1 cellular context compared by ENCODE assay signal in the genomic region with DNA sequence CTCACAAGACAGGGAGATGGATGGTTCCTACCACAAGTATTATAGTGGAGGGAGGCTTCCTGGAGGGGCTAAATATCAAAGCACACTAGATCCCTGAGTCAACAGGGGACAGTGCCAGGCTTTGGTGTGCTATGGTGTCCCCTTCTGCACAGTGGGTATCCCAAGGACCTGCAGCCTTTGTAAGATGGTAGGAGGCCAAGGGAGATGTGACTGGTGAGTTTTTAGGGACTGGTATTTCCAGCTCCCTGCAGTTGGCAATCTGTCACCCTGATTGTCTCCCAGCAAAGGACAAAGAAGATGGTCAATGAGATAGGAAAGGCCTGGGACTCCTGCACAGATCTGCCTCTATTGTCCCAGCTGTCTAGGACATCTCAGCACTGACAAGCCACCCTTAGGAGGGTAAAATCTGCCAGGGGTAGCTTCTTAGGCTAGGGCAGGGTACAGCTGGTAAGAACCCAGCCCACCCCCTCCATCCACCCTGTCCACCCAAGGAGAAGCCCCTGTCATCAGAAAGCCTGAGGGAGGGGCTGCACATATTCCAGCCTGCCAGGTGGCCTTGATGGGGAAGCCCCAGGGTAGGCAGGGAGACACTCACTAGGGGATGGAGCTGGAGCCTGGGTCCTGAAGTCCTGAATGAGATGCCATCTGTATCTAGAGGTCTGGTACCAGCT.
TF ChIP-seq lines count a peak whose summit lies in the region.

No MANE protein-coding gene starts in this region.

TF ChIP-seq in HEK293, 187 proteins besides CTCF, POLR2A, EP300 and RAD21 (continued from another document):
- TF ChIP-seq ZNF704 (tag by site-specific recombination; IDR thresholded peaks at IDR 0.05) (no peak), ZNF658 (tag by site-specific recombination; IDR thresholded peaks at IDR 0.05) (no peak), PRDM10 (tag by site-specific recombination; IDR thresholded peaks at IDR 0.05) (0 out of 2 replicates have a peak, but pooled peaks have one; percentile 47), ZNF514 (tag by site-specific recombination; IDR thresholded peaks at IDR 0.05) (no peak), HIC1 (tag by site-specific recombination; IDR thresholded peaks at IDR 0.05) (0 out of 2 replicates have a peak, but pooled peaks have one; percentile 4), ZNF335 (tag by site-specific recombination; conservative IDR thresholded peaks at IDR 0.05) (no peak), ZNF157 (tag by site-specific recombination; IDR thresholded peaks at IDR 0.05) (no peak), ZNF10 (tag by site-specific recombination; IDR thresholded peaks at IDR 0.05) (peak; percentile 57), ZNF555 (tag by site-specific recombination; conservative IDR thresholded peaks at IDR 0.05) (no peak), ZNF488 (tag by site-specific recombination; IDR thresholded peaks at IDR 0.05) (no peak), ZNF18 (tag by site-specific recombination; IDR thresholded peaks at IDR 0.05) (no peak), ZNF473 (tag by site-specific recombination; IDR thresholded peaks at IDR 0.05) (no peak)
- TF ChIP-seq, protein P1, sequence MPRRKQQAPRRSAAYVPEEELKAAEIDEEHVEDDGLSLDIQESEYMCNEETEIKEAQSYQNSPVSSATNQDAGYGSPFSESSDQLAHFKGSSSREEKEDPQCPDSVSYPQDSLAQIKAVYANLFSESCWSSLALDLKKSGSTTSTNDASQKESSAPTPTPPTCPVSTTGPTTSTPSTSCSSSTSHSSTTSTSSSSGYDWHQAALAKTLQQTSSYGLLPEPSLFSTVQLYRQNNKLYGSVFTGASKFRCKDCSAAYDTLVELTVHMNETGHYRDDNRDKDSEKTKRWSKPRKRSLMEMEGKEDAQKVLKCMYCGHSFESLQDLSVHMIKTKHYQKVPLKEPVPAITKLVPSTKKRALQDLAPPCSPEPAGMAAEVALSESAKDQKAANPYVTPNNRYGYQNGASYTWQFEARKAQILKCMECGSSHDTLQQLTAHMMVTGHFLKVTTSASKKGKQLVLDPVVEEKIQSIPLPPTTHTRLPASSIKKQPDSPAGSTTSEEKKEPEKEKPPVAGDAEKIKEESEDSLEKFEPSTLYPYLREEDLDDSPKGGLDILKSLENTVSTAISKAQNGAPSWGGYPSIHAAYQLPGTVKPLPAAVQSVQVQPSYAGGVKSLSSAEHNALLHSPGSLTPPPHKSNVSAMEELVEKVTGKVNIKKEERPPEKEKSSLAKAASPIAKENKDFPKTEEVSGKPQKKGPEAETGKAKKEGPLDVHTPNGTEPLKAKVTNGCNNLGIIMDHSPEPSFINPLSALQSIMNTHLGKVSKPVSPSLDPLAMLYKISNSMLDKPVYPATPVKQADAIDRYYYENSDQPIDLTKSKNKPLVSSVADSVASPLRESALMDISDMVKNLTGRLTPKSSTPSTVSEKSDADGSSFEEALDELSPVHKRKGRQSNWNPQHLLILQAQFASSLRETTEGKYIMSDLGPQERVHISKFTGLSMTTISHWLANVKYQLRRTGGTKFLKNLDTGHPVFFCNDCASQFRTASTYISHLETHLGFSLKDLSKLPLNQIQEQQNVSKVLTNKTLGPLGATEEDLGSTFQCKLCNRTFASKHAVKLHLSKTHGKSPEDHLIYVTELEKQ (tag by site-specific recombination; IDR thresholded peaks at IDR 0.05; ENCODE audit: borderline replicate concordance), result no peak
- TF ChIP-seq, protein P2, sequence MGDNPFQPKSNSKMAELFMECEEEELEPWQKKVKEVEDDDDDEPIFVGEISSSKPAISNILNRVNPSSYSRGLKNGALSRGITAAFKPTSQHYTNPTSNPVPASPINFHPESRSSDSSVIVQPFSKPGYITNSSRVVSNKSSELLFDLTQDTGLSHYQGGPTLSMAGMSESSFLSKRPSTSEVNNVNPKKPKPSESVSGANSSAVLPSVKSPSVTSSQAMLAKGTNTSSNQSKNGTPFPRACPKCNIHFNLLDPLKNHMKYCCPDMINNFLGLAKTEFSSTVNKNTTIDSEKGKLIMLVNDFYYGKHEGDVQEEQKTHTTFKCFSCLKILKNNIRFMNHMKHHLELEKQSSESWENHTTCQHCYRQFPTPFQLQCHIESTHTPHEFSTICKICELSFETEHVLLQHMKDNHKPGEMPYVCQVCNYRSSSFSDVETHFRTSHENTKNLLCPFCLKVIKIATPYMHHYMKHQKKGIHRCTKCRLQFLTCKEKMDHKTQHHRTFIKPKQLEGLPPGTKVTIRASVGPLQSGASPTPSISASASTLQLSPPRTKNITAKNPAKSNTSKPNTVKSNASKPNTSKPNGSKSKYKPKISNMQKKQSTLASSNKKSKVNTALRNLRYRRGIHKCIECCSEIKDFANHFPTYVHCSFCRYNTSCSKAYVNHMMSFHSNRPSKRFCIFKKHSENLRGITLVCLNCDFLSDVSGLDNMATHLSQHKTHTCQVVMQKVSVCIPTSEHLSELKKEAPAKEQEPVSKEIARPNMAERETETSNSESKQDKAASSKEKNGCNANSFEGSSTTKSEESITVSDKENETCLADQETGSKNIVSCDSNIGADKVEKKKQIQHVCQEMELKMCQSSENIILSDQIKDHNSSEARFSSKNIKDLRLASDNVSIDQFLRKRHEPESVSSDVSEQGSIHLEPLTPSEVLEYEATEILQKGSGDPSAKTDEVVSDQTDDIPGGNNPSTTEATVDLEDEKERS (tag by site-specific recombination; IDR thresholded peaks at IDR 0.05), result no peak
